In genomic region chr16:4691666-4692412, GRCh38 we compare ENCODE assay signal across 11 cellular contexts. TPM values are rescaled to one million over a fixed set of nuclear protein-coding genes. Genes with fewer than 3 reads are reported as not detected.
A peak's percentile ranks its signal among the peaks of the same experiment; 100 is the strongest.
DNase-seq lines count a peak whose midpoint lies in the region; ATAC-seq and TF ChIP-seq lines count a peak whose summit lies in the region.
"Had no signal": no experiment of that assay in that cellular context is flagged by ENCODE, and none has a peak within 500 bp of the region (broad histone marks: within the 10 kb centered on the region; RNA-seq: fewer than 3 reads in every experiment).

No MANE protein-coding gene starts in this region.

- H3K4me1 Mint-ChIP-seq in CD4-positive, CD25-positive, alpha-beta regulatory T cell: peaks cover 0 to 22% (median 4%) of the 10 kb centered on the region in 4 donors
- H3K4me1 Mint-ChIP-seq in activated T-helper 1 cell treated with anti-CD3 and anti-CD28 coated beads, Interleukin-12 subunit alpha, Interleukin-12 subunit beta, Interleukin-2, Interleukin-4 antibody, amounts not matched to agents 30 ng/mL and 10 ng/mL and 1 ng/mL, durations not matched to agents 14 hours and 24 hours and 36 hours (ENCODE audit: low read depth): no peaks in the 10 kb centered on the region
- peaks cover 6 to 12% (median 12%) of the 10 kb centered on the region in 3 donors for H3K4me1 Mint-ChIP-seq in naive B cell

- intact Hi-C loops in activated T-helper 1 cell treated with anti-CD3 and anti-CD28 coated beads, Interleukin-12 subunit alpha, Interleukin-12 subunit beta, Interleukin-2, Interleukin-4 antibody, amounts not matched to agents 30 ng/mL and 10 ng/mL and 1 ng/mL, durations not matched to agents 14 hours and 24 hours and 36 hours (cut with micrococcal nuclease): loop anchor here (2.0 to 5.0 kb wide), 7 partner anchors 43 to 420 kb away; partner anchors contain the start of genes ANKS3, DNAAF8, EEF2KMT and GLYR1
- intact Hi-C loops in transverse colon (cut with DNase I; ENCODE audit: low total_unique reads): no loop called here

- peaks cover 16% of the 10 kb centered on the region for H3K36me3 ChIP-seq in CD4-positive, CD25-positive, alpha-beta regulatory T cell (ENCODE audit: control insufficient read depth, insufficient read depth, low read length)
- H3K36me3 ChIP-seq in transverse colon: no peaks in the 10 kb centered on the region

- no peak for ATAC-seq in CD4-positive, CD25-positive, alpha-beta regulatory T cell (ENCODE audit: low read depth in 2 of 2)
- no peak for ATAC-seq in naive B cell (ENCODE audit: low read depth in 2 of 2)
- ATAC-seq in GM18511 (IDR thresholded peaks at IDR 0.05; ENCODE audit: unreplicated experiment): no peak
- ATAC-seq: esophagus mucosa had no signal

- no peaks in the 10 kb centered on the region for H3K27me3 Mint-ChIP-seq in CD4-positive, CD25-positive, alpha-beta regulatory T cell
- no peaks in the 10 kb centered on the region for H3K27me3 Mint-ChIP-seq in activated T-helper 1 cell treated with anti-CD3 and anti-CD28 coated beads, Interleukin-12 subunit alpha, Interleukin-12 subunit beta, Interleukin-2, Interleukin-4 antibody, amounts not matched to agents 30 ng/mL and 10 ng/mL and 1 ng/mL, durations not matched to agents 14 hours and 24 hours and 36 hours (ENCODE audit: insufficient read depth)
- no peaks in the 10 kb centered on the region for H3K27me3 Mint-ChIP-seq in naive B cell

- no peak for TF ChIP-seq CTCF in 22Rv1 (IDR thresholded peaks at IDR 0.05)
- TF ChIP-seq CTCF in transverse colon (IDR thresholded peaks at IDR 0.05): no peak

- no peaks in the 10 kb centered on the region for H3K9me3 ChIP-seq in CD4-positive, CD25-positive, alpha-beta regulatory T cell (ENCODE audit: control insufficient read depth in 2 of 2, low read length in 2 of 2)
- no peaks in the 10 kb centered on the region for H3K9me3 ChIP-seq in transverse colon

- H3K36me3 Mint-ChIP-seq in CD4-positive, CD25-positive, alpha-beta regulatory T cell: no peaks in the 10 kb centered on the region
- H3K36me3 Mint-ChIP-seq in activated T-helper 1 cell treated with anti-CD3 and anti-CD28 coated beads, Interleukin-12 subunit alpha, Interleukin-12 subunit beta, Interleukin-2, Interleukin-4 antibody, amounts not matched to agents 30 ng/mL and 10 ng/mL and 1 ng/mL, durations not matched to agents 14 hours and 24 hours and 36 hours (ENCODE audit: low read depth): peaks cover 8% of the 10 kb centered on the region
- H3K36me3 Mint-ChIP-seq in naive B cell: no peaks in the 10 kb centered on the region

- H3K4me1 ChIP-seq in CD4-positive, CD25-positive, alpha-beta regulatory T cell (ENCODE audit: control insufficient read depth, insufficient read depth, low read length, poor library complexity, severe bottlenecking): peaks cover 17% of the 10 kb centered on the region
- peaks cover 15 to 25% (median 21%) of the 10 kb centered on the region in 4 donors for H3K4me1 ChIP-seq in transverse colon

- in situ Hi-C loops in transverse colon (cut with MboI; ENCODE audit: low pct_ligation_motif_present in 1 of 4, low pct_unique_long_range_greater_than_20kb in 1 of 4, low sequenced_read_pairs in 3 of 4): no loop called here

- H3K4me3 Mint-ChIP-seq in CD4-positive, CD25-positive, alpha-beta regulatory T cell: peak overlapping the region; percentile 21 to 73 (median 60)
- H3K4me3 Mint-ChIP-seq in activated T-helper 1 cell treated with anti-CD3 and anti-CD28 coated beads, Interleukin-12 subunit alpha, Interleukin-12 subunit beta, Interleukin-2, Interleukin-4 antibody, amounts not matched to agents 30 ng/mL and 10 ng/mL and 1 ng/mL, durations not matched to agents 14 hours and 24 hours and 36 hours: peak overlapping the region; percentile 56
- H3K4me3 Mint-ChIP-seq in naive B cell: peak overlapping the region in 5 of 8 donors; percentile 14 to 82 (median 64)

- no peaks in the 10 kb centered on the region for H3K9me3 Mint-ChIP-seq in CD4-positive, CD25-positive, alpha-beta regulatory T cell
- no peaks in the 10 kb centered on the region for H3K9me3 Mint-ChIP-seq in activated T-helper 1 cell treated with anti-CD3 and anti-CD28 coated beads, Interleukin-12 subunit alpha, Interleukin-12 subunit beta, Interleukin-2, Interleukin-4 antibody, amounts not matched to agents 30 ng/mL and 10 ng/mL and 1 ng/mL, durations not matched to agents 14 hours and 24 hours and 36 hours
- H3K9me3 Mint-ChIP-seq in naive B cell: no peaks in the 10 kb centered on the region

- DNase-seq in CD4-positive, CD25-positive, alpha-beta regulatory T cell: no peak
- no peak for DNase-seq in activated T-helper 1 cell treated with anti-CD3 and anti-CD28 coated beads, Interleukin-12 subunit alpha, Interleukin-12 subunit beta, Interleukin-2, Interleukin-4 antibody, amounts not matched to agents 30 ng/mL and 10 ng/mL and 1 ng/mL, durations not matched to agents 14 hours and 24 hours and 36 hours (ENCODE audit: low spot score)
- DNase-seq in naive B cell: no peak
- no peak for DNase-seq in SW480 (ENCODE audit: low spot score)
- no peak for DNase-seq in NCI-H2029 (lab: John Stamatoyannopoulos, UW)
- no peak for DNase-seq in transverse colon
- DNase-seq: HCEC 1CT, T-helper 9 cell had no signal

- no peaks in the 10 kb centered on the region for H3K27me3 ChIP-seq in CD4-positive, CD25-positive, alpha-beta regulatory T cell (ENCODE audit: control insufficient read depth, insufficient read depth, low read length)
- H3K27me3 ChIP-seq in transverse colon: no peaks in the 10 kb centered on the region

- WGBS in transverse colon (ENCODE audit: low coverage in 1 of 2), 2 donors: 77% methylated on average over 20 of the region's 20 CpGs; no CpG with 5 or more reads in 1 of the 2 donors

- TF ChIP-seq EP300 in transverse colon (IDR thresholded peaks at IDR 0.05; ENCODE audit: low read depth): no peak

- no peak for TF ChIP-seq POLR2A in transverse colon (IDR thresholded peaks at IDR 0.05)

- no peak overlapping the region for H3K4me3 ChIP-seq in CD4-positive, CD25-positive, alpha-beta regulatory T cell (ENCODE audit: low read depth, low read length)
- no peak overlapping the region for H3K4me3 ChIP-seq in transverse colon

- H3K27ac Mint-ChIP-seq in CD4-positive, CD25-positive, alpha-beta regulatory T cell: peak overlapping the region in 1 of 3 donors; percentile 42
- H3K27ac Mint-ChIP-seq in activated T-helper 1 cell treated with anti-CD3 and anti-CD28 coated beads, Interleukin-12 subunit alpha, Interleukin-12 subunit beta, Interleukin-2, Interleukin-4 antibody, amounts not matched to agents 30 ng/mL and 10 ng/mL and 1 ng/mL, durations not matched to agents 14 hours and 24 hours and 36 hours: no peak overlapping the region
- H3K27ac Mint-ChIP-seq in naive B cell: peak overlapping the region in 3 of 6 donors; percentile 15 to 82 (median 78)

- H3K27ac ChIP-seq in 22Rv1 (peak overlapping the region; percentile 95), transverse colon (no peak overlapping the region)
- no peak overlapping the region for H3K27ac ChIP-seq in CD4-positive, CD25-positive, alpha-beta regulatory T cell (ENCODE audit: insufficient read depth, low read length, poor library complexity, severe bottlenecking)

RNA-seq across cellular contexts. Expression of gene NUDT16L1, which starts 1.5 kb away (rescaled TPM):
- 43.7 TPM for total RNA-seq in CD4-positive, CD25-positive, alpha-beta regulatory T cell
- polyA plus RNA-seq in CD4-positive, CD25-positive, alpha-beta regulatory T cell: 100 to 1,000 TPM in 1 of 4 donors, 10 to 100 TPM in 3; 77.8 to 110 (median 91.5) TPM
- total RNA-seq in activated T-helper 1 cell treated with anti-CD3 and anti-CD28 coated beads, Interleukin-12 subunit alpha, Interleukin-12 subunit beta, Interleukin-2, Interleukin-4 antibody, amounts not matched to agents 30 ng/mL and 10 ng/mL and 1 ng/mL, durations not matched to agents 14 hours and 24 hours and 36 hours: 39.9 and 41.9 TPM in 2 replicates
- polyA plus RNA-seq in naive B cell (ENCODE audit: low read depth in 6 of 6): 100 to 1,000 TPM in 1 of 6 donors, 10 to 100 TPM in 5; 57.7 to 121 (median 76.4) TPM
- 10 to 100 TPM; 32.6 to 62.7 (median 54.3) TPM for total RNA-seq in transverse colon

RNA-seq across cellular contexts. Expression of gene ANKS3, which starts 42.2 kb away (rescaled TPM):
- total RNA-seq in CD4-positive, CD25-positive, alpha-beta regulatory T cell: 20.4 TPM
- 1 to 10 TPM; 1.4 to 4.0 (median 2.5) TPM for polyA plus RNA-seq in CD4-positive, CD25-positive, alpha-beta regulatory T cell
- total RNA-seq in activated T-helper 1 cell treated with anti-CD3 and anti-CD28 coated beads, Interleukin-12 subunit alpha, Interleukin-12 subunit beta, Interleukin-2, Interleukin-4 antibody, amounts not matched to agents 30 ng/mL and 10 ng/mL and 1 ng/mL, durations not matched to agents 14 hours and 24 hours and 36 hours: 21.1 and 25.8 TPM in 2 replicates
- polyA plus RNA-seq in naive B cell (ENCODE audit: low read depth in 6 of 6): 1 to 10 TPM in 5 of 6 donors, not detected in 1; 3.9 to 8.3 (median 4.4) TPM
- total RNA-seq in transverse colon: 10 to 100 TPM; 14.9 to 38.4 (median 25.0) TPM

RNA-seq across cellular contexts. Expression of gene DNAAF8, which starts 42.5 kb away (rescaled TPM):
- total RNA-seq in CD4-positive, CD25-positive, alpha-beta regulatory T cell: not detected
- under 1 TPM in 1 of 4 donors, not detected in 3; 0.06 TPM for polyA plus RNA-seq in CD4-positive, CD25-positive, alpha-beta regulatory T cell
- not detected in 2 replicates for total RNA-seq in activated T-helper 1 cell treated with anti-CD3 and anti-CD28 coated beads, Interleukin-12 subunit alpha, Interleukin-12 subunit beta, Interleukin-2, Interleukin-4 antibody, amounts not matched to agents 30 ng/mL and 10 ng/mL and 1 ng/mL, durations not matched to agents 14 hours and 24 hours and 36 hours
- under 1 TPM in 4 of 6 donors, not detected in 2; 0.30 to 0.84 (median 0.35) TPM for polyA plus RNA-seq in naive B cell (ENCODE audit: low read depth in 6 of 6)
- total RNA-seq in transverse colon: 1 to 10 TPM in 1 of 4 donors, under 1 TPM in 2, not detected in 1; 0.55 to 2.9 (median 0.60) TPM
